19 cellular contexts compared by ENCODE assay signal in the genomic region with DNA sequence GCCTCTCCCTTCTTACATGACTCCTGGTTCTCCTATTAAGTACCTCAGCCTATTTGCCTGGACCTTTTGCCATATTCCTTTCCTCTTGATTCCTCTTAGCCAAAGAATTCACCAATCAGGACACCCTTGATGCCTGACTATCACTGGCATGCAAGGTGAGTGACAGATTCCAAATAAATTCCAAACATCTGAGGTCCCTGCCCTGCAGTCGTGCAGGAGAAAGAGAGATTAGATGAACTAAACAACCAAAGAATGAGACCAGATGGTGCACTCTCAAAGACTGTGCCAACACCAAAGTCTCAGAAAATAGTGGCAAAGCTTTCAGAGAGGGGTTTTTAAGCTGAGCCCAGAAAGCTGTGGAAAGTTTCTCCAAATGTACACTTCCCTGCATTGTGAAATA. TPM values are rescaled to one million over a fixed set of nuclear protein-coding genes. Genes with fewer than 3 reads are reported as not detected.
DNase-seq lines count a peak whose midpoint lies in the region; ATAC-seq and TF ChIP-seq lines count a peak whose summit lies in the region.
"Had no signal": no experiment of that assay in that cellular context is flagged by ENCODE, and none has a peak within 500 bp of the region (broad histone marks: within the 10 kb centered on the region; RNA-seq: fewer than 3 reads in every experiment).

No MANE protein-coding gene starts in this region.

- no peak overlapping the region for H3K4ac ChIP-seq in neuronal stem cell (ENCODE audit: low read length)

- no peak overlapping the region for H2BK15ac ChIP-seq in neuronal stem cell (ENCODE audit: low read length)

- no peak overlapping the region for H3K18ac ChIP-seq in neuronal stem cell (ENCODE audit: low read length)

- intact Hi-C loops in breast epithelium (cut with DNase I; ENCODE audit: low total_unique reads) (no loop called here), left cardiac atrium (cut with DNase I) (no loop called here)

- TF ChIP-seq POLR2A in breast epithelium (IDR thresholded peaks at IDR 0.05), result no peak

- no peaks in the 10 kb centered on the region for H3K4me1 ChIP-seq in endodermal cell (ENCODE audit: control insufficient read depth, insufficient read depth, low read length)
- peaks cover 9 to 22% of the 10 kb centered on the region in 2 donors for H3K4me1 ChIP-seq in neuronal stem cell (ENCODE audit: control insufficient read depth in 2 of 2, insufficient read depth in 1 of 2, low read depth in 1 of 2, low read length in 2 of 2)
- no peaks in the 10 kb centered on the region for H3K4me1 ChIP-seq in breast epithelium

- H3K27me3 ChIP-seq in endodermal cell (ENCODE audit: control insufficient read depth, insufficient read depth, low read length, poor library complexity, severe bottlenecking), result no peaks in the 10 kb centered on the region
- no peaks in the 10 kb centered on the region for H3K27me3 ChIP-seq in neuronal stem cell (ENCODE audit: control insufficient read depth in 3 of 3, insufficient read depth in 3 of 3, low read depth in 1 of 3, low read length in 3 of 3)
- H3K27me3 ChIP-seq in breast epithelium, result no peaks in the 10 kb centered on the region

- TF ChIP-seq CTCF in endodermal cell (conservative IDR thresholded peaks at IDR 0.05) (no peak), breast epithelium (IDR thresholded peaks at IDR 0.05) (no peak)

- H3K14ac ChIP-seq in neuronal stem cell (ENCODE audit: low read length), result no peak overlapping the region

- no peaks in the 10 kb centered on the region for H3K36me3 Mint-ChIP-seq in endodermal cell (ENCODE audit: low read depth)

- no peak overlapping the region for H2AK5ac ChIP-seq in neuronal stem cell (ENCODE audit: low read depth, low read length)

- H3K9me3 ChIP-seq in endodermal cell (ENCODE audit: control insufficient read depth, low read length) (peaks cover 8% of the 10 kb centered on the region), neuronal stem cell (replicated peaks in 1 of 2; ENCODE audit: control insufficient read depth in 2 of 2, insufficient read depth in 1 of 2, low read depth in 1 of 2, low read length in 2 of 2) (peaks cover 8 to 18% of the 10 kb centered on the region in 2 donors), breast epithelium (peaks cover 8 to 16% of the 10 kb centered on the region in 2 donors)

- H3K36me3 ChIP-seq in endodermal cell (ENCODE audit: control insufficient read depth, insufficient read depth, low read length) (no peaks in the 10 kb centered on the region), neuronal stem cell (replicated peaks in 1 of 2; ENCODE audit: control insufficient read depth in 2 of 2, insufficient read depth in 2 of 2, low read length in 2 of 2) (peaks cover 0 to 10% of the 10 kb centered on the region in 2 donors), breast epithelium (no peaks in the 10 kb centered on the region)

- H3K9me3 Mint-ChIP-seq in endodermal cell, result peaks cover 64% of the 10 kb centered on the region

- H3K27ac ChIP-seq in endodermal cell (ENCODE audit: low read depth, low read length) (peak overlapping the region; percentile 84), neuronal stem cell (replicated peaks; ENCODE audit: low read length) (peak overlapping the region; percentile 38), breast epithelium (no peak overlapping the region)

- H3K4me3 Mint-ChIP-seq in endodermal cell, result no peak overlapping the region
- H3K4me3 Mint-ChIP-seq: B cell; CD4-positive, alpha-beta T cell had no signal

- no peak overlapping the region for H2BK12ac ChIP-seq in neuronal stem cell (ENCODE audit: low read length)

- H4K91ac ChIP-seq in neuronal stem cell (ENCODE audit: low read depth, low read length, poor library complexity), result no peak overlapping the region

- H3K27me3 Mint-ChIP-seq in endodermal cell (ENCODE audit: insufficient read depth), result no peaks in the 10 kb centered on the region
- H3K27me3 Mint-ChIP-seq: B cell had no signal

- DNase-seq in DMS 273 treated with DMSO at 0.1 percent for 48 hours (lab: John Stamatoyannopoulos, UW) (peak; percentile 9), NCI-H524 (lab: John Stamatoyannopoulos, UW) (peak; percentile 35 to 70), endodermal cell (no peak), neuronal stem cell (ENCODE audit: low spot score) (no peak), breast epithelium (ENCODE audit: low spot score in 2 of 2) (no peak), left cardiac atrium (no peak)
- DNase-seq: ACHN; CD4-positive, alpha-beta T cell; HCEC 1CT; NCI-H1092 treated with DMSO at 0.1 percent for 48 hours; NCI-H1694; NCI-H510A; NK-92 treated with Interleukin-12 subunit alpha and Interleukin-12 subunit beta, amount 100 ng/mL, for 24 hours; OCI-M1 had no signal

- no peaks in the 10 kb centered on the region for H3K79me1 ChIP-seq in neuronal stem cell (ENCODE audit: low read depth, low read length)

- H4K8ac ChIP-seq in neuronal stem cell (ENCODE audit: low read depth, low read length), result no peak overlapping the region

- H3K27ac Mint-ChIP-seq in endodermal cell, result no peak overlapping the region
- H3K27ac Mint-ChIP-seq: B cell; CD4-positive, alpha-beta T cell had no signal

- no peak overlapping the region for H3K23ac ChIP-seq in neuronal stem cell (ENCODE audit: low read depth, low read length, poor library complexity)

- no peak overlapping the region for H2BK5ac ChIP-seq in neuronal stem cell (ENCODE audit: low read length)

- no peak for ATAC-seq in GM19328 (IDR thresholded peaks at IDR 0.05; ENCODE audit: unreplicated experiment)
- ATAC-seq in left cardiac atrium, result no peak
- no peak for ATAC-seq in GM19023 (IDR thresholded peaks at IDR 0.05; ENCODE audit: unreplicated experiment)

- H2BK120ac ChIP-seq in neuronal stem cell (ENCODE audit: low read depth, low read length), result no peak overlapping the region

- H3K4me3 ChIP-seq in endodermal cell (ENCODE audit: low read length) (no peak overlapping the region), neuronal stem cell (ENCODE audit: low read length in 2 of 2) (no peak overlapping the region), breast epithelium (no peak overlapping the region)

- no peak overlapping the region for H3K4me2 ChIP-seq in neuronal stem cell (ENCODE audit: insufficient read depth, low read length, poor library complexity, severe bottlenecking)

- WGBS in endodermal cell (ENCODE audit: insufficient coverage in 1 of 2, insufficient read length in 1 of 2), 2 experiments, result 33 to 61% methylated on average over 1 of the region's 1 CpG
- no CpG with 5 or more reads among the region's 1 CpG for WGBS in neuronal stem cell (ENCODE audit: extremely low coverage in 2 of 2, insufficient read length in 2 of 2, insufficient replicate concordance in 1 of 2), 2 donors

- H2AFZ ChIP-seq in neuronal stem cell (ENCODE audit: low read length), result peak overlapping the region; percentile 25

- H3K4me1 Mint-ChIP-seq in endodermal cell, result no peaks in the 10 kb centered on the region
- H3K4me1 Mint-ChIP-seq: B cell had no signal

- H3K9ac ChIP-seq in endodermal cell (ENCODE audit: extremely low read depth, low read length, poor library complexity, severe bottlenecking) (no peak overlapping the region), neuronal stem cell (ENCODE audit: low read depth, low read length, poor library complexity) (no peak overlapping the region)

RNA-seq across cellular contexts. Expression of gene MKRN3, which starts 4.0 kb away (rescaled TPM):
- total RNA-seq in endodermal cell, result not detected
- polyA plus RNA-seq in endodermal cell (2013, experiment 1 of 2), result 2.1 TPM
- 0.91 TPM for polyA plus RNA-seq in endodermal cell (2013, experiment 2 of 2)
- 0.49 TPM for polyA plus RNA-seq in neuronal stem cell (2013, experiment 1 of 2)
- 0.28 TPM for polyA plus RNA-seq in neuronal stem cell (2013, experiment 2 of 2)
- total RNA-seq in breast epithelium, result under 1 TPM in 2 of 3 donors, not detected in 1; 0.16 to 0.98 TPM
- total RNA-seq in left cardiac atrium, result under 1 TPM in 1 of 2 donors, not detected in 1; 0.65 TPM
- total RNA-seq: MCF 10A, SK-MEL-5 had no signal

Comparison
In these comparisons a context has a peak if more than half of its experiments do, and no peak if none do; other contexts are left out.
1. DNase-seq: peak in DMS 273 treated with DMSO at 0.1 percent for 48 hours (single experiment) and NCI-H524 (2 of 2); none in endodermal cell (single experiment), neuronal stem cell (single experiment), breast epithelium (0 of 2) and left cardiac atrium (single experiment).
2. H3K27ac ChIP-seq: peak in endodermal cell (single experiment) and neuronal stem cell (single experiment); none in breast epithelium (0 of 2).